ENCODE assay signal across 1 cellular context in the genomic region with DNA sequence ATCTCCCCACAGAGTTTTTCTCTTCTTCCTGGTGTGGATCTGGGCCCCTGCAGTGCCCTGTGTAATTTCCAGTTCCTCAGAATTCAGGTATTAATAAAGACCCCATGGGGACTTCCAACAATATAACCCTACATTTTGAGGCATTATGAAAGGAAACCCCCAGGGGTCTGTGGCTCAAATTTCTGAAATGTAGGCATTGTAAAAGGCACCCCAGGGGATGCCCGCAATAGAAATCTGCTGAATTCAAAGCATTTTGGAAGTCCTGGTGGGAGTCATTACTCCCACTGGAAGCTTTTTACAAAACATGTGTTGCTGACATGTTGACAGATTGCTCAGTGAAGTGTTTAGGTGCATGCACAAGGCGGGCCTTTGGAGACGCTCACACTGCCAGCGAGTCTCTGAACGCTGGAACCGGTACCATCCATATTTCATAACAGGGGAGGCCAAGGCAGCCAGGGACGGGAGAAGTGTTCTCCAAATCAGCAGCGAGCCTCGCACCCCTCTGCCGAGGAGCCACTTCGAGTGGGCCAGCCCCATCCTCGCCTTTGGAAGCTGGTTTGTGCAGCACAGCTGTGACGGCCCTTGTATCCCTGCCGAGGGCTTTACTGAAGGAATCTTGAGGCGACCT.
TF ChIP-seq lines count a peak whose summit lies in the region.

No MANE protein-coding gene starts in this region.

TF ChIP-seq in SK-N-SH treated with all-trans-retinoic acid at 6 μM for 48 hours, 23 proteins besides CTCF, POLR2A, EP300 and RAD21 (continued from another document):
- TF ChIP-seq, protein P1, sequence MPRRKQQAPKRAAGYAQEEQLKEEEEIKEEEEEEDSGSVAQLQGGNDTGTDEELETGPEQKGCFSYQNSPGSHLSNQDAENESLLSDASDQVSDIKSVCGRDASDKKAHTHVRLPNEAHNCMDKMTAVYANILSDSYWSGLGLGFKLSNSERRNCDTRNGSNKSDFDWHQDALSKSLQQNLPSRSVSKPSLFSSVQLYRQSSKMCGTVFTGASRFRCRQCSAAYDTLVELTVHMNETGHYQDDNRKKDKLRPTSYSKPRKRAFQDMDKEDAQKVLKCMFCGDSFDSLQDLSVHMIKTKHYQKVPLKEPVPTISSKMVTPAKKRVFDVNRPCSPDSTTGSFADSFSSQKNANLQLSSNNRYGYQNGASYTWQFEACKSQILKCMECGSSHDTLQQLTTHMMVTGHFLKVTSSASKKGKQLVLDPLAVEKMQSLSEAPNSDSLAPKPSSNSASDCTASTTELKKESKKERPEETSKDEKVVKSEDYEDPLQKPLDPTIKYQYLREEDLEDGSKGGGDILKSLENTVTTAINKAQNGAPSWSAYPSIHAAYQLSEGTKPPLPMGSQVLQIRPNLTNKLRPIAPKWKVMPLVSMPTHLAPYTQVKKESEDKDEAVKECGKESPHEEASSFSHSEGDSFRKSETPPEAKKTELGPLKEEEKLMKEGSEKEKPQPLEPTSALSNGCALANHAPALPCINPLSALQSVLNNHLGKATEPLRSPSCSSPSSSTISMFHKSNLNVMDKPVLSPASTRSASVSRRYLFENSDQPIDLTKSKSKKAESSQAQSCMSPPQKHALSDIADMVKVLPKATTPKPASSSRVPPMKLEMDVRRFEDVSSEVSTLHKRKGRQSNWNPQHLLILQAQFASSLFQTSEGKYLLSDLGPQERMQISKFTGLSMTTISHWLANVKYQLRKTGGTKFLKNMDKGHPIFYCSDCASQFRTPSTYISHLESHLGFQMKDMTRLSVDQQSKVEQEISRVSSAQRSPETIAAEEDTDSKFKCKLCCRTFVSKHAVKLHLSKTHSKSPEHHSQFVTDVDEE (CRISPR knock-in tag; IDR thresholded peaks at IDR 0.05), result no peak
- TF ChIP-seq, protein P2, sequence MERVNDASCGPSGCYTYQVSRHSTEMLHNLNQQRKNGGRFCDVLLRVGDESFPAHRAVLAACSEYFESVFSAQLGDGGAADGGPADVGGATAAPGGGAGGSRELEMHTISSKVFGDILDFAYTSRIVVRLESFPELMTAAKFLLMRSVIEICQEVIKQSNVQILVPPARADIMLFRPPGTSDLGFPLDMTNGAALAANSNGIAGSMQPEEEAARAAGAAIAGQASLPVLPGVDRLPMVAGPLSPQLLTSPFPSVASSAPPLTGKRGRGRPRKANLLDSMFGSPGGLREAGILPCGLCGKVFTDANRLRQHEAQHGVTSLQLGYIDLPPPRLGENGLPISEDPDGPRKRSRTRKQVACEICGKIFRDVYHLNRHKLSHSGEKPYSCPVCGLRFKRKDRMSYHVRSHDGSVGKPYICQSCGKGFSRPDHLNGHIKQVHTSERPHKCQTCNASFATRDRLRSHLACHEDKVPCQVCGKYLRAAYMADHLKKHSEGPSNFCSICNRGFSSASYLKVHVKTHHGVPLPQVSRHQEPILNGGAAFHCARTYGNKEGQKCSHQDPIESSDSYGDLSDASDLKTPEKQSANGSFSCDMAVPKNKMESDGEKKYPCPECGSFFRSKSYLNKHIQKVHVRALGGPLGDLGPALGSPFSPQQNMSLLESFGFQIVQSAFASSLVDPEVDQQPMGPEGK (CRISPR knock-in tag; IDR thresholded peaks at IDR 0.05; ENCODE audit: borderline replicate concordance), result no peak
